14 cellular contexts compared by ENCODE assay signal in genomic region chr2:3672861-3673670, GRCh38.
"Had no signal": no experiment of that assay in that cellular context is flagged by ENCODE, and none has a peak within 500 bp of the region (broad histone marks: within the 10 kb centered on the region; RNA-seq: fewer than 3 reads in every experiment).

No MANE protein-coding gene starts in this region.

- H3K27ac Mint-ChIP-seq: activated B cell treated with CpG ODN at 0.5 μM for 24 hours; activated CD4-positive, alpha-beta memory T cell treated with anti-CD3 and anti-CD28 coated beads for 36 hours; activated naive CD8-positive, alpha-beta T cell treated with anti-CD3 and anti-CD28 coated beads, Interleukin-2, amount 10 ng/mL, durations not matched to agents 7 days and 5 days; natural killer cell; stimulated activated naive B cell treated with anti-CD40 and anti-IgM and Interleukin-4, amounts not matched to agents 10 μg/mL and 1 μg/mL and 100 μg/mL, for 72 hours had no signal

- H3K4me3 Mint-ChIP-seq: activated B cell treated with CpG ODN at 0.5 μM for 24 hours; activated CD4-positive, alpha-beta memory T cell treated with anti-CD3 and anti-CD28 coated beads for 36 hours; activated naive CD8-positive, alpha-beta T cell treated with anti-CD3 and anti-CD28 coated beads, Interleukin-2, amount 10 ng/mL, durations not matched to agents 7 days and 5 days; natural killer cell; stimulated activated naive B cell treated with anti-CD40 and anti-IgM and Interleukin-4, amounts not matched to agents 10 μg/mL and 1 μg/mL and 100 μg/mL, for 72 hours had no signal

- DNase-seq: activated B cell treated with CpG ODN at 0.5 μM for 24 hours; activated CD4-positive, alpha-beta memory T cell treated with anti-CD3 and anti-CD28 coated beads for 36 hours; activated CD4-positive, alpha-beta T cell treated with anti-CD3 and anti-CD28 coated beads for 4 hours; activated naive CD4-positive, alpha-beta T cell treated with Interleukin-2 at 50 U/mL for 16 hours; activated naive CD8-positive, alpha-beta T cell treated with anti-CD3 and anti-CD28 coated beads, Interleukin-2, amount 10 ng/mL, durations not matched to agents 7 days and 5 days; activated T-cell treated with anti-CD3 and anti-CD28 coated beads for 4 hours; body of pancreas; caudate nucleus; foreskin fibroblast; left colon; natural killer cell; sigmoid colon; stimulated activated CD4-positive, alpha-beta T cell treated with anti-CD3 and anti-CD28 coated beads, Interleukin-4, amount 100 ng/mL, for 24 hours; stimulated activated naive B cell treated with anti-CD40 and anti-IgM and Interleukin-4, amounts not matched to agents 10 μg/mL and 1 μg/mL and 100 μg/mL, for 72 hours had no signal

- ATAC-seq: body of pancreas; left colon; stimulated activated naive B cell treated with anti-CD40 and anti-IgM and Interleukin-4, amounts not matched to agents 10 μg/mL and 1 μg/mL and 100 μg/mL, for 72 hours had no signal

- H3K4me1 Mint-ChIP-seq: activated B cell treated with CpG ODN at 0.5 μM for 24 hours; activated naive CD8-positive, alpha-beta T cell treated with anti-CD3 and anti-CD28 coated beads, Interleukin-2, amount 10 ng/mL, durations not matched to agents 7 days and 5 days; natural killer cell; stimulated activated naive B cell treated with anti-CD40 and anti-IgM and Interleukin-4, amounts not matched to agents 10 μg/mL and 1 μg/mL and 100 μg/mL, for 72 hours had no signal

- H3K9me3 Mint-ChIP-seq: activated B cell treated with CpG ODN at 0.5 μM for 24 hours; activated CD4-positive, alpha-beta memory T cell treated with anti-CD3 and anti-CD28 coated beads for 36 hours; activated naive CD8-positive, alpha-beta T cell treated with anti-CD3 and anti-CD28 coated beads, Interleukin-2, amount 10 ng/mL, durations not matched to agents 7 days and 5 days; natural killer cell; stimulated activated naive B cell treated with anti-CD40 and anti-IgM and Interleukin-4, amounts not matched to agents 10 μg/mL and 1 μg/mL and 100 μg/mL, for 72 hours had no signal

- H3K36me3 Mint-ChIP-seq: activated CD4-positive, alpha-beta memory T cell treated with anti-CD3 and anti-CD28 coated beads for 36 hours; activated naive CD8-positive, alpha-beta T cell treated with anti-CD3 and anti-CD28 coated beads, Interleukin-2, amount 10 ng/mL, durations not matched to agents 7 days and 5 days; natural killer cell; stimulated activated naive B cell treated with anti-CD40 and anti-IgM and Interleukin-4, amounts not matched to agents 10 μg/mL and 1 μg/mL and 100 μg/mL, for 72 hours had no signal
